30 cellular contexts compared by ENCODE assay signal in genomic region chr18:72648079-72648478, GRCh38.
DNase-seq lines count a peak whose midpoint lies in the region; ATAC-seq, FAIRE-seq and TF ChIP-seq lines count a peak whose summit lies in the region.
"Had no signal": no experiment of that assay in that cellular context is flagged by ENCODE, and none has a peak within 500 bp of the region (broad histone marks: within the 10 kb centered on the region; RNA-seq: fewer than 3 reads in every experiment).

No MANE protein-coding gene starts in this region.

- H3K9me3 ChIP-seq in HepG2 (ENCODE audit: low read length) (no peaks in the 10 kb centered on the region), right lobe of liver (no peaks in the 10 kb centered on the region), IMR-90 (ENCODE audit: control insufficient read depth, insufficient read depth, low read length) (peaks cover 6% of the 10 kb centered on the region; the same call in 1 of the 2 replicates)
- H3K9me3 ChIP-seq: A549; BE2C; BLaER1; BLaER1 treated with 17β-estradiol and CSF1 and Interleukin-3, amounts not matched to agents 10 nM and 100 nM; Caco-2 had no signal

- CTCF ChIA-PET in HepG2 (lab: Yijun Ruan, JAX; ENCODE audit: low intra/inter-chr PET ratio, low total read pairs), result no interaction called here
- CTCF ChIA-PET in IMR-90 (lab: Yijun Ruan, JAX), result no interaction called here

- no peak for ATAC-seq in HepG2
- ATAC-seq in right lobe of liver, result no peak
- no peak for ATAC-seq in IMR-90 (ENCODE audit: low read depth)
- ATAC-seq: A549; CD8-positive, alpha-beta T cell had no signal

- no peak overlapping the region for H3K23ac ChIP-seq in IMR-90 (ENCODE audit: low read depth, low read length)

- BruUV-seq in HepG2 (replicated peaks; lab: Mats Ljungman, UMichigan) (no TSS peak), IMR-90 (replicated peaks; lab: Mats Ljungman, UMichigan) (no TSS peak)

- no peak overlapping the region for H2AFZ ChIP-seq in HepG2 (ENCODE audit: low read length)
- no peak overlapping the region for H2AFZ ChIP-seq in IMR-90 (replicated peaks; ENCODE audit: low read length, poor library complexity)

- H2BK15ac ChIP-seq in IMR-90 (ENCODE audit: low read depth, low read length), result no peak overlapping the region

- 10% methylated on average over 3 of the region's 3 CpGs for WGBS in HepG2 (ENCODE audit: low lambda C conversion rate)
- 44% methylated on average over 3 of the region's 3 CpGs for WGBS in right lobe of liver (ENCODE audit: insufficient coverage, low coverage, low lambda C conversion rate, missing lambda C conversion rate)
- no CpG with 5 or more reads among the region's 3 CpGs for WGBS in IMR-90 (ENCODE audit: extremely low coverage in 2 of 2, insufficient read length in 1 of 2), 2 experiments

- TF ChIP-seq RAD21 in HepG2 (CRISPR knock-in tag; IDR thresholded peaks at IDR 0.05) (no peak), IMR-90 (IDR thresholded peaks at IDR 0.05; ENCODE audit: low read length) (no peak)

- H3K4me2 ChIP-seq in HepG2 (ENCODE audit: low read depth, low read length) (no peak overlapping the region), IMR-90 (ENCODE audit: low read depth, low read length) (no peak overlapping the region)
- H3K4me2 ChIP-seq: A549; BLaER1; BLaER1 treated with 17β-estradiol and CSF1 and Interleukin-3, amounts not matched to agents 10 nM and 100 nM had no signal

- H3K4me1 ChIP-seq in HepG2 (ENCODE audit: insufficient read depth, low read length) (peaks cover 5% of the 10 kb centered on the region; the same call in 1 of the 2 replicates), right lobe of liver (no peaks in the 10 kb centered on the region), IMR-90 (ENCODE audit: control insufficient read depth, insufficient read depth, low read length) (no peaks in the 10 kb centered on the region)
- H3K4me1 ChIP-seq: A549; BE2C; BLaER1; BLaER1 treated with 17β-estradiol and CSF1 and Interleukin-3, amounts not matched to agents 10 nM and 100 nM; Caco-2 had no signal

- TF ChIP-seq POLR2A in HepG2 (IDR thresholded peaks at IDR 0.05; ENCODE audit: insufficient read depth in 1 of 2, low read depth in 2 of 2, low read length in 2 of 2), result no peak
- TF ChIP-seq POLR2A in right lobe of liver (IDR thresholded peaks at IDR 0.05), result no peak
- no peak for TF ChIP-seq POLR2A in IMR-90 (IDR thresholded peaks at IDR 0.05; ENCODE audit: low read depth, low read length)

- no peak overlapping the region for H2BK5ac ChIP-seq in IMR-90 (ENCODE audit: low read depth, low read length, poor library complexity, severe bottlenecking)

- no peak overlapping the region for H3K9ac ChIP-seq in HepG2 (ENCODE audit: insufficient read depth, low read depth, low read length)
- H3K9ac ChIP-seq in IMR-90 (ENCODE audit: low read depth, low read length), result no peak overlapping the region
- H3K9ac ChIP-seq: BLaER1; BLaER1 treated with 17β-estradiol and CSF1 and Interleukin-3, amounts not matched to agents 10 nM and 100 nM had no signal

- H3K27me3 ChIP-seq in HepG2 (ENCODE audit: control insufficient read depth in 1 of 2, insufficient read depth in 2 of 2, low read length in 2 of 2) (no peaks in the 10 kb centered on the region), right lobe of liver (no peaks in the 10 kb centered on the region), IMR-90 (ENCODE audit: control insufficient read depth, insufficient read depth, low read length) (no peaks in the 10 kb centered on the region)
- H3K27me3 ChIP-seq: BE2C; BLaER1; BLaER1 treated with 17β-estradiol and CSF1 and Interleukin-3, amounts not matched to agents 10 nM and 100 nM had no signal

- no peaks in the 10 kb centered on the region for H3K79me2 ChIP-seq in HepG2 (ENCODE audit: insufficient read depth, low read length)

- H2AK5ac ChIP-seq in IMR-90 (ENCODE audit: low read depth, low read length), result no peak overlapping the region

- dilution Hi-C loops in IMR-90 (cut with HindIII; ENCODE audit: low sequenced_read_pairs, unreplicated experiment), result no loop called here

- H2BK120ac ChIP-seq in IMR-90 (ENCODE audit: low read depth, low read length), result no peak overlapping the region

- H3K27ac ChIP-seq in HepG2 (ENCODE audit: extremely low read length, insufficient read depth, low read length) (no peak overlapping the region), right lobe of liver (no peak overlapping the region), IMR-90 (ENCODE audit: insufficient read depth, low read length) (no peak overlapping the region)
- H3K27ac ChIP-seq: 22Rv1; A549; BLaER1; BLaER1 treated with 17β-estradiol and CSF1 and Interleukin-3, amounts not matched to agents 10 nM and 100 nM; C4-2B had no signal

- no peak overlapping the region for H4K5ac ChIP-seq in IMR-90 (ENCODE audit: low read depth, low read length)

- H2BK20ac ChIP-seq in IMR-90 (ENCODE audit: low read depth, low read length), result no peak overlapping the region

- H3K79me1 ChIP-seq in IMR-90 (ENCODE audit: low read depth in 1 of 2, low read length in 2 of 2), result no peaks in the 10 kb centered on the region

- H4K91ac ChIP-seq in IMR-90 (ENCODE audit: insufficient read depth, low read depth, low read length), result no peak overlapping the region

- no peak for DNase-seq in HepG2 (ENCODE audit: low spot score)
- no peak for DNase-seq in right lobe of liver
- DNase-seq in IMR-90, result no peak
- DNase-seq in stimulated activated CD4-positive, alpha-beta T cell treated with anti-CD3 and anti-CD28 coated beads, Interleukin-2, amount 100 ng/mL, for 48 hours, result no peak
- DNase-seq: 8988T; ACHN; AML-193; BE2C; C1 segment of cervical spinal cord; Caco-2; Calu3; CD4-positive, alpha-beta memory T cell; CD4-positive, alpha-beta T cell; CD4-positive, CD25-positive, alpha-beta regulatory T cell; CD8-positive, alpha-beta memory T cell; CD8-positive, alpha-beta T cell; COR-L47; DMS 273 treated with DMSO at 0.1 percent for 48 hours; DMS153; DMS53; DMS79; DMS79 treated with DMSO at 0.1 percent for 48 hours; DND-41; EL had no signal

- H4K8ac ChIP-seq in IMR-90 (ENCODE audit: low read depth in 2 of 2, low read length in 2 of 2), result no peak overlapping the region

- intact Hi-C loops in HepG2 (cut with micrococcal nuclease; ENCODE audit: unreplicated experiment), result no loop called here
- intact Hi-C loops in right lobe of liver (cut with DNase I), result no loop called here
- intact Hi-C loops in IMR-90 (cut with micrococcal nuclease), result no loop called here

- H3K9me1 ChIP-seq in IMR-90 (ENCODE audit: insufficient read depth, low read length), result no peaks in the 10 kb centered on the region

- H4K20me1 ChIP-seq in HepG2 (ENCODE audit: insufficient read depth, low read length) (no peaks in the 10 kb centered on the region), IMR-90 (ENCODE audit: insufficient read depth, low read length) (no peaks in the 10 kb centered on the region)
- H4K20me1 ChIP-seq: BLaER1; BLaER1 treated with 17β-estradiol and CSF1 and Interleukin-3, amounts not matched to agents 10 nM and 100 nM had no signal

- POLR2A ChIA-PET in HepG2 (lab: Yijun Ruan, JAX) (no interaction called here), IMR-90 (lab: Charles Lee; ENCODE audit: unreplicated experiment) (no interaction called here)

- TF ChIP-seq CTCF in HepG2 (CRISPR knock-in tag; IDR thresholded peaks at IDR 0.05) (no peak), right lobe of liver (IDR thresholded peaks at IDR 0.05) (no peak), IMR-90 (conservative IDR thresholded peaks at IDR 0.05; ENCODE audit: low read depth, low read length) (no peak)

- FAIRE-seq in HepG2 (lab: Jason Lieb, UNC), result no peak
- FAIRE-seq: A204.1, A549 had no signal

- H3K18ac ChIP-seq in IMR-90 (ENCODE audit: low read depth, low read length), result no peak overlapping the region

- no peak overlapping the region for H3K14ac ChIP-seq in IMR-90 (replicated peaks; ENCODE audit: low read depth, low read length)

- H3K56ac ChIP-seq in IMR-90 (ENCODE audit: extremely low read depth, insufficient read depth, low read length), result no peak overlapping the region

- no peak overlapping the region for H2AK9ac ChIP-seq in IMR-90 (replicated peaks; ENCODE audit: low read depth, low read length, poor library complexity)

- H3K4ac ChIP-seq in IMR-90 (ENCODE audit: low read depth, low read length), result no peak overlapping the region

- TF ChIP-seq EP300 in HepG2 (IDR thresholded peaks at IDR 0.05; ENCODE audit: low read depth in 2 of 2, low read length in 2 of 2) (no peak), HepG2 (CRISPR knock-in tag; IDR thresholded peaks at IDR 0.05; ENCODE audit: borderline replicate concordance) (no peak)

- H3K4me3 ChIP-seq in HepG2 (replicated peaks in 1 of 3; ENCODE audit: insufficient read depth in 1 of 3, low read depth in 2 of 3, low read length in 3 of 3) (no peak overlapping the region), right lobe of liver (no peak overlapping the region), IMR-90 (ENCODE audit: insufficient read depth, low read depth, low read length) (no peak overlapping the region)
- H3K4me3 ChIP-seq: A549; BLaER1; BLaER1 treated with 17β-estradiol and CSF1 and Interleukin-3, amounts not matched to agents 10 nM and 100 nM had no signal

- in situ Hi-C loops in HepG2 (cut with HindIII; ENCODE audit: extremely low pct_ligation_motif_present, low pct_unique_long_range_greater_than_20kb), result no loop called here
- in situ Hi-C loops in IMR-90 (cut with MboI; ENCODE audit: low sequenced_read_pairs), result no loop called here

- H3K36me3 ChIP-seq in HepG2 (replicated peaks in 1 of 2; ENCODE audit: control insufficient read depth in 1 of 2, insufficient read depth in 2 of 2, low read length in 2 of 2) (no peaks in the 10 kb centered on the region), right lobe of liver (no peaks in the 10 kb centered on the region), IMR-90 (ENCODE audit: control insufficient read depth, insufficient read depth, low read length) (no peaks in the 10 kb centered on the region)
- H3K36me3 ChIP-seq: BE2C; BLaER1; BLaER1 treated with 17β-estradiol and CSF1 and Interleukin-3, amounts not matched to agents 10 nM and 100 nM had no signal

TF ChIP-seq in HepG2, 621 proteins besides CTCF, POLR2A, EP300 and RAD21:
- TF ChIP-seq ZSCAN29 (CRISPR knock-in tag; conservative IDR thresholded peaks at IDR 0.05) (no peak), RFX3 (CRISPR knock-in tag; IDR thresholded peaks at IDR 0.05) (no peak), CEBPB (IDR thresholded peaks at IDR 0.05; ENCODE audit: borderline replicate concordance, low read depth, low read length) (peak; percentile 78), KLF11 (CRISPR knock-in tag; IDR thresholded peaks at IDR 0.05) (no peak)

TF ChIP-seq in IMR-90, 13 proteins besides CTCF, POLR2A, EP300 and RAD21 (continues in another document):
- peak; percentile 80 for TF ChIP-seq CEBPB (IDR thresholded peaks at IDR 0.05; ENCODE audit: low read depth, low read length)
- TF ChIP-seq, protein P1, sequence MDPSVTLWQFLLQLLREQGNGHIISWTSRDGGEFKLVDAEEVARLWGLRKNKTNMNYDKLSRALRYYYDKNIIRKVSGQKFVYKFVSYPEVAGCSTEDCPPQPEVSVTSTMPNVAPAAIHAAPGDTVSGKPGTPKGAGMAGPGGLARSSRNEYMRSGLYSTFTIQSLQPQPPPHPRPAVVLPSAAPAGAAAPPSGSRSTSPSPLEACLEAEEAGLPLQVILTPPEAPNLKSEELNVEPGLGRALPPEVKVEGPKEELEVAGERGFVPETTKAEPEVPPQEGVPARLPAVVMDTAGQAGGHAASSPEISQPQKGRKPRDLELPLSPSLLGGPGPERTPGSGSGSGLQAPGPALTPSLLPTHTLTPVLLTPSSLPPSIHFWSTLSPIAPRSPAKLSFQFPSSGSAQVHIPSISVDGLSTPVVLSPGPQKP (IDR thresholded peaks at IDR 0.05; ENCODE audit: borderline replicate concordance, low read depth, low read length), result no peak
